Comparison of ENCODE assay signal across 8 cellular contexts in the genomic region with DNA sequence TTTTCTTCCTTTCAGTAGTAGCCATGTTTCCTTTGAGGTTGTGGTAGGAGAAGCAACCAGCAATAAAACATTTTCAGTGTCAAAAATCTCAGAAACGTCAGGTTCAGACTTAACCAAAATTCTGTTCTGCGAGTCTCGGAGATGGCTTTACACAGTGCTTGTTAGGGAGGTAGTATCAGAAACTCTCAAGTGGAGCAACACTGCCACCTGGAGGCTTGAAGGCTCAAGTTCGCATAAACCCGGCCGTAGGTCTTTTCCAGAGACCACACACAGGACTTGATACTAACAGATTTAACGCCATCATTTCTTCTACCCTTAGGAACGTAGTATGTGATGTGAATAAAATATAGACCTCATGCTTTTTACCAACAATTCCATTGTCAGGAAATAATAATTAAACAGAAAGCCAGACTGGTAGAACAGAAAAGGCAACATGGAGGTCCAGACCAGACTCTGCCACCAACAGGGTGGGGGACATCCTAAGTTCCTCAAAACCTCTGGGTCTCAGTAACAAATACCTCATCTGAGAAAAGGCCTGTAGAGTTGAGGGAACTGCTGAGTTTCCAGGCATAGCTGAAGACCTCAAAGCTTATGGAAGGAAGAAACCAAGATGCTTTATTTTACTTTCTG. TPM values are rescaled to one million over a fixed set of nuclear protein-coding genes. Genes with fewer than 3 reads are reported as not detected.
DNase-seq lines count a peak whose midpoint lies in the region; ATAC-seq and TF ChIP-seq lines count a peak whose summit lies in the region.

No MANE protein-coding gene starts in this region.

- H2AFZ ChIP-seq in OCI-LY7 (ENCODE audit: low read length) = no peak overlapping the region

- no peaks in the 10 kb centered on the region for H3K79me2 ChIP-seq in OCI-LY7 (ENCODE audit: insufficient read depth, low read depth, low read length)

- ATAC-seq in GM21528 (IDR thresholded peaks at IDR 0.05; ENCODE audit: low FRiP score, unreplicated experiment) (peak; percentile 92), esophagus mucosa (peak; percentile 88)
- ATAC-seq in natural killer cell treated with Interleukin-12 subunit alpha and Interleukin-12 subunit beta and Interleukin-15 and Interleukin-18, amount 100 ng/mL, for 72 hours = peak; percentile 74 to 87

- H3K27me3 Mint-ChIP-seq in IgD-negative memory B cell = no peaks in the 10 kb centered on the region
- no peaks in the 10 kb centered on the region for H3K27me3 Mint-ChIP-seq in natural killer cell treated with Interleukin-12 subunit alpha and Interleukin-12 subunit beta and Interleukin-15 and Interleukin-18, amount 100 ng/mL, for 72 hours

- no peaks in the 10 kb centered on the region for H4K20me1 ChIP-seq in OCI-LY7 (ENCODE audit: insufficient read depth, low read length)

- H3K36me3 Mint-ChIP-seq in IgD-negative memory B cell = no peaks in the 10 kb centered on the region
- H3K36me3 Mint-ChIP-seq in natural killer cell treated with Interleukin-12 subunit alpha and Interleukin-12 subunit beta and Interleukin-15 and Interleukin-18, amount 100 ng/mL, for 72 hours = peaks cover 79% of the 10 kb centered on the region

- H3K4me2 ChIP-seq in OCI-LY7 (ENCODE audit: low read length) = no peak overlapping the region

- POLR2A ChIA-PET in OCI-LY7 (lab: Charles Lee) = no interaction called here

- H3K27ac Mint-ChIP-seq in IgD-negative memory B cell = peak overlapping the region in 1 of 3 donors; percentile 57
- H3K27ac Mint-ChIP-seq in natural killer cell treated with Interleukin-12 subunit alpha and Interleukin-12 subunit beta and Interleukin-15 and Interleukin-18, amount 100 ng/mL, for 72 hours = peak overlapping the region; percentile 94 to 100

- no peak overlapping the region for H3K27ac ChIP-seq in OCI-LY7 (ENCODE audit: low read depth, low read length, poor library complexity, severe bottlenecking)

- no peak overlapping the region for H3K4me3 ChIP-seq in OCI-LY7 (ENCODE audit: low read depth, low read length, poor library complexity, severe bottlenecking)

- CTCF ChIA-PET in OCI-LY7 (lab: Charles Lee; ENCODE audit: unreplicated experiment) = no interaction called here

- BruUV-seq in OCI-LY7 (replicated peaks; lab: Mats Ljungman, UMichigan) = no TSS peak

- peak overlapping the region in 3 of 4 donors; percentile 39 to 80 (median 42) for H3K4me3 Mint-ChIP-seq in IgD-negative memory B cell
- H3K4me3 Mint-ChIP-seq in natural killer cell treated with Interleukin-12 subunit alpha and Interleukin-12 subunit beta and Interleukin-15 and Interleukin-18, amount 100 ng/mL, for 72 hours = peak overlapping the region; percentile 100

- no peaks in the 10 kb centered on the region for H3K9me3 Mint-ChIP-seq in IgD-negative memory B cell
- H3K9me3 Mint-ChIP-seq in natural killer cell treated with Interleukin-12 subunit alpha and Interleukin-12 subunit beta and Interleukin-15 and Interleukin-18, amount 100 ng/mL, for 72 hours = no peaks in the 10 kb centered on the region

- H3K9me3 ChIP-seq in OCI-LY7 (ENCODE audit: low read length) = no peaks in the 10 kb centered on the region

- no peaks in the 10 kb centered on the region for H3K4me1 ChIP-seq in OCI-LY7 (ENCODE audit: insufficient read depth, low read length, poor library complexity, severe bottlenecking)

- no peaks in the 10 kb centered on the region for H3K36me3 ChIP-seq in OCI-LY7 (ENCODE audit: insufficient read depth, low read length)

- TF ChIP-seq CTCF in OCI-LY7 (conservative IDR thresholded peaks at IDR 0.05; ENCODE audit: low read length) = peak; percentile 94

- peaks cover 35 to 40% (median 38%) of the 10 kb centered on the region in 3 donors for H3K4me1 Mint-ChIP-seq in IgD-negative memory B cell
- peaks cover 76 to 81% of the 10 kb centered on the region in 2 donors for H3K4me1 Mint-ChIP-seq in natural killer cell treated with Interleukin-12 subunit alpha and Interleukin-12 subunit beta and Interleukin-15 and Interleukin-18, amount 100 ng/mL, for 72 hours (ENCODE audit: low read depth in 2 of 2)

- intact Hi-C loops in OCI-LY7 (cut with micrococcal nuclease; ENCODE audit: unreplicated experiment) = loop anchor here (1.0 to 5.0 kb wide), 7 partner anchors 49 to 1111 kb away; no protein-coding TSS in a partner anchor

- no peaks in the 10 kb centered on the region for H3K9me2 ChIP-seq in OCI-LY7 (ENCODE audit: insufficient read depth, low read length)

- DNase-seq in DMS153 (lab: John Stamatoyannopoulos, UW) = peak; percentile 62
- DNase-seq in OCI-LY7 (ENCODE audit: low spot score) = peak; percentile 84
- DNase-seq in activated T-cell treated with anti-CD3 and anti-CD28 coated beads for 48 hours (ENCODE audit: low read depth) = peak; percentile 79
- peak; percentile 88 for DNase-seq in natural killer cell treated with Interleukin-12 subunit alpha and Interleukin-12 subunit beta and Interleukin-15 and Interleukin-18, amount 100 ng/mL, for 72 hours (ENCODE audit: low spot score)
- peak; percentile 79 for DNase-seq in stimulated activated naive CD4-positive, alpha-beta T cell treated with Interleukin-2 at 50 U/mL for 16 hours (lab: John Stamatoyannopoulos, UW)

RNA-seq across cellular contexts. Expression of a gene that starts 8.5 kb away (rescaled TPM):
- polyA plus RNA-seq in IgD-negative memory B cell = 24.9 TPM
- 1.4 and 2.0 TPM in 2 replicates for total RNA-seq in OCI-LY7 (2014; rRNA removed; shearing (Covaris generic))
- total RNA-seq in OCI-LY7 (2022) = 0.49 TPM in 1 of 2 replicates, not detected in the other
- total RNA-seq in esophagus mucosa = 1.5 TPM
- total RNA-seq in natural killer cell treated with Interleukin-12 subunit alpha and Interleukin-12 subunit beta and Interleukin-15 and Interleukin-18, amount 100 ng/mL, for 72 hours = 100 to 1,000 TPM; 144 to 154 TPM

Comparison
In these comparisons a context has a peak if more than half of its experiments do, and no peak if none do; other contexts are left out.
1. RNA of a gene that starts 8.5 kb away (total RNA-seq): 144 to 154 TPM in natural killer cell treated with Interleukin-12 subunit alpha and Interleukin-12 subunit beta and Interleukin-15 and Interleukin-18, amount 100 ng/mL, for 72 hours; 1.5 TPM in esophagus mucosa (single experiment) and 0.49 to 2.0 TPM in OCI-LY7; every median in the first group is over 10 times any median in the second.
2. Peak in every context shown above with its lines, with median percentiles within 50 percentile points of each other: DNase-seq and ATAC-seq.